Comparison of ENCODE assay signal across 1 cellular context in genomic region chr9:129640871-129641750, GRCh38.
A peak's percentile ranks its signal among the peaks of the same experiment; 100 is the strongest.
TF ChIP-seq lines count a peak whose summit lies in the region.

No MANE protein-coding gene starts in this region.

TF ChIP-seq in K562, 482 proteins besides CTCF, POLR2A, EP300 and RAD21:
- TF ChIP-seq HINFP (tag; conservative IDR thresholded peaks at IDR 0.05; ENCODE audit: low read depth) (no peak), ZNF592 (IDR thresholded peaks at IDR 0.05) (no peak), MAX (CRISPR knock-in tag; IDR thresholded peaks at IDR 0.05) (peak; percentile 45; the same call in 1 of the 2 replicates), CBX1 (IDR thresholded peaks at IDR 0.05; ENCODE audit: low read depth) (no peak), SETDB1 (IDR thresholded peaks at IDR 0.05; ENCODE audit: low read length) (no peak), CC2D1A (IDR thresholded peaks at IDR 0.05) (no peak)
TF ChIP-seq in K562: peak in this region for 1.
